Comparison of ENCODE assay signal across 8 cellular contexts in the genomic region with DNA sequence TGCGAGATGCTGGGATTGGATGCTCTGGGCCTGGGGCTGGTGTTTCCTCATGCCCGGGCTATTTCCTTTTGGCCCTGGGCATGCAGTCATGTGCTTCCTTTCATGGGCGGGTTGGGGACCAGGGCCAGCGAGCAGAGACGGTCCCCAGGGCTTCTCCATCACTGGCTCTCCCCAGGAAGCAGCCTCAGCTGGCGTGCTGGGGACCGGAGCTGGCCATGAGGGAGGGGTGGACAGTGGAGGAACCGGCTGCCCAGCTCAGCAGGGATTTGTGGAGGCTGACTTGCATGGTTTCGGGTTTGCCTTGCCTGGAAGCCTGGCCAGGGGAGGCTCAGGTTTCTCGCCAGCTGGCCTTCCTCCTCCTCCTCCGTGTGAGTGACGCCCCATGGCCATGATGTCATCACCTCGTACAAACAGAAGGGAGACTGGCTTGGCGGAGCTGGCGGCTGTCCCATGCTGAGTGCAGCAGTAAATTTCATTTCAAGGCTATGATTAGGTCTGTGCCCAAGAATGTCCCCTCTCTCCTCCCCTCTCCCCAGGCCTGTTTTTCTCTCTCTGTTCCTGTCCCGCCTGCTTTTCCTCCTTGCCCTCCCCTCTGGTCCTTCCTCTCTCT. TPM values are rescaled to one million over a fixed set of nuclear protein-coding genes. Genes with fewer than 3 reads are reported as not detected.
DNase-seq lines count a peak whose midpoint lies in the region; ATAC-seq and TF ChIP-seq lines count a peak whose summit lies in the region.

No MANE protein-coding gene starts in this region.

- DNase-seq in Daoy (ENCODE audit: low read depth) (peak; percentile 99), NCI-H2107 (lab: John Stamatoyannopoulos, UW) (peak; percentile 91), anterior cingulate cortex (lab: John Stamatoyannopoulos, UW) (peak in 55 of 58 donors; percentile 34 to 95 (median 76)), left cardiac atrium (peak; percentile 95), progenitor cell of endocrine pancreas (ENCODE audit: low spot score, unreplicated experiment) (peak; percentile 42)
- no peak for DNase-seq in stimulated activated CD4-positive, alpha-beta T cell treated with anti-CD3 and anti-CD28 coated beads, Interleukin-4, amount 100 ng/mL, for 1 hour
- no peak for DNase-seq in activated naive CD4-positive, alpha-beta T cell treated with anti-CD3 and anti-CD28 coated beads, Interleukin-2, amount 50 U/mL, for 16 hours

- intact Hi-C loops in left cardiac atrium (cut with DNase I), result loop anchor here in 1 of 2 donors (10.0 kb wide), 1 partner anchor 69 kb away; no protein-coding TSS in a partner anchor

- peak; percentile 82 to 92 for ATAC-seq in left cardiac atrium
- no peak for ATAC-seq in GM18517 (IDR thresholded peaks at IDR 0.05; ENCODE audit: unreplicated experiment)

- no peaks in the 10 kb centered on the region for H3K9me3 Mint-ChIP-seq in progenitor cell of endocrine pancreas (ENCODE audit: low read depth)

- no peak overlapping the region for H3K4me3 Mint-ChIP-seq in progenitor cell of endocrine pancreas (ENCODE audit: low read depth)

- TF ChIP-seq CTCF in progenitor cell of endocrine pancreas (IDR thresholded peaks at IDR 0.05; ENCODE audit: unreplicated experiment), result no peak

- H3K27me3 Mint-ChIP-seq in progenitor cell of endocrine pancreas, result peaks cover 5% of the 10 kb centered on the region

- H3K36me3 Mint-ChIP-seq in progenitor cell of endocrine pancreas (ENCODE audit: insufficient read depth), result no peaks in the 10 kb centered on the region

- peak overlapping the region; percentile 78 for H3K27ac Mint-ChIP-seq in progenitor cell of endocrine pancreas

- peaks cover 6% of the 10 kb centered on the region for H3K4me1 Mint-ChIP-seq in progenitor cell of endocrine pancreas (ENCODE audit: low read depth)

RNA-seq across cellular contexts. Expression of gene TIMP2, which starts 8.9 kb away (rescaled TPM):
- total RNA-seq in Daoy (2014; rRNA removed; shearing (Covaris generic)), result 47.2 and 53.1 TPM in 2 replicates
- total RNA-seq in left cardiac atrium (100 to 1,000 TPM; 161 to 191 TPM), progenitor cell of endocrine pancreas (50.9 and 51.4 TPM in 2 replicates)

RNA-seq across cellular contexts. Expression of gene CEP295NL, which starts 31.1 kb away (rescaled TPM):
- total RNA-seq in Daoy (2014; rRNA removed; shearing (Covaris generic)), result 1.0 TPM in 1 of 2 replicates, not detected in the other
- total RNA-seq in left cardiac atrium, result 1 to 10 TPM; 1.7 to 2.3 TPM
- 2.3 and 2.6 TPM in 2 replicates for total RNA-seq in progenitor cell of endocrine pancreas

RNA-seq across cellular contexts. Expression of gene LGALS3BP, which starts 45.7 kb away (rescaled TPM):
- 288 and 314 TPM in 2 replicates for total RNA-seq in Daoy (2014; rRNA removed; shearing (Covaris generic))
- total RNA-seq in left cardiac atrium (100 to 1,000 TPM; 390 to 448 TPM), progenitor cell of endocrine pancreas (69.5 and 72.5 TPM in 2 replicates)

Comparison
In these comparisons a context has a peak if more than half of its experiments do, and no peak if none do; other contexts are left out.
1. DNase-seq: peak in Daoy (single experiment), NCI-H2107 (single experiment), anterior cingulate cortex (55 of 58), left cardiac atrium (single experiment) and progenitor cell of endocrine pancreas (single experiment); none in stimulated activated CD4-positive, alpha-beta T cell treated with anti-CD3 and anti-CD28 coated beads, Interleukin-4, amount 100 ng/mL, for 1 hour (single experiment) and activated naive CD4-positive, alpha-beta T cell treated with anti-CD3 and anti-CD28 coated beads, Interleukin-2, amount 50 U/mL, for 16 hours (single experiment).